ENCODE assay signal across 1 cellular context in the genomic region with DNA sequence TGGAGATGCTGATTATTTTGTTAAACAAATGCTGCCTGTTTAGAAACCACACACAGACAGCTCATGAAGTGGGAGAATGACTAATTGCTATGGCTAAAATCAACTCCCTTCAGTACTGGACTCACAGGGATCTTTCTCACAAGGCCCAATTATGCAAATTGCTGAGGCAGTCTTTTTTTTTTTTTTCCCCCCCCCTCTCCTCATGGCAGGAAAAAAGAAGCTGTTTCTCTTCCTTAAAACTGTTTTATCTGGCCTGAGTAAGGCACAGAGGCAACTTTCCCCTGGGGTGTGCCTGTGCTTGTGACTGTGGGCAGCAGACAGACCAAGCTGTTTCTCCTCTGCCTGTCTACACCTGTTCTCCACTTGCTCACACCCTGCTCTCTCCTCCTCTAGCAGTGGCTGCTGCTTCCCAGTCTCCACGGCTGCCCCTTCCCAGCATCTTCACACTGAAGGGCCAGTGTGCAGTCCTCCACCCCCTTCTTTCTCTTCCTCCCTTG.
TF ChIP-seq lines count a peak whose summit lies in the region.

No MANE protein-coding gene starts in this region.

TF ChIP-seq in K562, 482 proteins besides CTCF, POLR2A, EP300 and RAD21 (continued from another document):
- TF ChIP-seq, protein P1, sequence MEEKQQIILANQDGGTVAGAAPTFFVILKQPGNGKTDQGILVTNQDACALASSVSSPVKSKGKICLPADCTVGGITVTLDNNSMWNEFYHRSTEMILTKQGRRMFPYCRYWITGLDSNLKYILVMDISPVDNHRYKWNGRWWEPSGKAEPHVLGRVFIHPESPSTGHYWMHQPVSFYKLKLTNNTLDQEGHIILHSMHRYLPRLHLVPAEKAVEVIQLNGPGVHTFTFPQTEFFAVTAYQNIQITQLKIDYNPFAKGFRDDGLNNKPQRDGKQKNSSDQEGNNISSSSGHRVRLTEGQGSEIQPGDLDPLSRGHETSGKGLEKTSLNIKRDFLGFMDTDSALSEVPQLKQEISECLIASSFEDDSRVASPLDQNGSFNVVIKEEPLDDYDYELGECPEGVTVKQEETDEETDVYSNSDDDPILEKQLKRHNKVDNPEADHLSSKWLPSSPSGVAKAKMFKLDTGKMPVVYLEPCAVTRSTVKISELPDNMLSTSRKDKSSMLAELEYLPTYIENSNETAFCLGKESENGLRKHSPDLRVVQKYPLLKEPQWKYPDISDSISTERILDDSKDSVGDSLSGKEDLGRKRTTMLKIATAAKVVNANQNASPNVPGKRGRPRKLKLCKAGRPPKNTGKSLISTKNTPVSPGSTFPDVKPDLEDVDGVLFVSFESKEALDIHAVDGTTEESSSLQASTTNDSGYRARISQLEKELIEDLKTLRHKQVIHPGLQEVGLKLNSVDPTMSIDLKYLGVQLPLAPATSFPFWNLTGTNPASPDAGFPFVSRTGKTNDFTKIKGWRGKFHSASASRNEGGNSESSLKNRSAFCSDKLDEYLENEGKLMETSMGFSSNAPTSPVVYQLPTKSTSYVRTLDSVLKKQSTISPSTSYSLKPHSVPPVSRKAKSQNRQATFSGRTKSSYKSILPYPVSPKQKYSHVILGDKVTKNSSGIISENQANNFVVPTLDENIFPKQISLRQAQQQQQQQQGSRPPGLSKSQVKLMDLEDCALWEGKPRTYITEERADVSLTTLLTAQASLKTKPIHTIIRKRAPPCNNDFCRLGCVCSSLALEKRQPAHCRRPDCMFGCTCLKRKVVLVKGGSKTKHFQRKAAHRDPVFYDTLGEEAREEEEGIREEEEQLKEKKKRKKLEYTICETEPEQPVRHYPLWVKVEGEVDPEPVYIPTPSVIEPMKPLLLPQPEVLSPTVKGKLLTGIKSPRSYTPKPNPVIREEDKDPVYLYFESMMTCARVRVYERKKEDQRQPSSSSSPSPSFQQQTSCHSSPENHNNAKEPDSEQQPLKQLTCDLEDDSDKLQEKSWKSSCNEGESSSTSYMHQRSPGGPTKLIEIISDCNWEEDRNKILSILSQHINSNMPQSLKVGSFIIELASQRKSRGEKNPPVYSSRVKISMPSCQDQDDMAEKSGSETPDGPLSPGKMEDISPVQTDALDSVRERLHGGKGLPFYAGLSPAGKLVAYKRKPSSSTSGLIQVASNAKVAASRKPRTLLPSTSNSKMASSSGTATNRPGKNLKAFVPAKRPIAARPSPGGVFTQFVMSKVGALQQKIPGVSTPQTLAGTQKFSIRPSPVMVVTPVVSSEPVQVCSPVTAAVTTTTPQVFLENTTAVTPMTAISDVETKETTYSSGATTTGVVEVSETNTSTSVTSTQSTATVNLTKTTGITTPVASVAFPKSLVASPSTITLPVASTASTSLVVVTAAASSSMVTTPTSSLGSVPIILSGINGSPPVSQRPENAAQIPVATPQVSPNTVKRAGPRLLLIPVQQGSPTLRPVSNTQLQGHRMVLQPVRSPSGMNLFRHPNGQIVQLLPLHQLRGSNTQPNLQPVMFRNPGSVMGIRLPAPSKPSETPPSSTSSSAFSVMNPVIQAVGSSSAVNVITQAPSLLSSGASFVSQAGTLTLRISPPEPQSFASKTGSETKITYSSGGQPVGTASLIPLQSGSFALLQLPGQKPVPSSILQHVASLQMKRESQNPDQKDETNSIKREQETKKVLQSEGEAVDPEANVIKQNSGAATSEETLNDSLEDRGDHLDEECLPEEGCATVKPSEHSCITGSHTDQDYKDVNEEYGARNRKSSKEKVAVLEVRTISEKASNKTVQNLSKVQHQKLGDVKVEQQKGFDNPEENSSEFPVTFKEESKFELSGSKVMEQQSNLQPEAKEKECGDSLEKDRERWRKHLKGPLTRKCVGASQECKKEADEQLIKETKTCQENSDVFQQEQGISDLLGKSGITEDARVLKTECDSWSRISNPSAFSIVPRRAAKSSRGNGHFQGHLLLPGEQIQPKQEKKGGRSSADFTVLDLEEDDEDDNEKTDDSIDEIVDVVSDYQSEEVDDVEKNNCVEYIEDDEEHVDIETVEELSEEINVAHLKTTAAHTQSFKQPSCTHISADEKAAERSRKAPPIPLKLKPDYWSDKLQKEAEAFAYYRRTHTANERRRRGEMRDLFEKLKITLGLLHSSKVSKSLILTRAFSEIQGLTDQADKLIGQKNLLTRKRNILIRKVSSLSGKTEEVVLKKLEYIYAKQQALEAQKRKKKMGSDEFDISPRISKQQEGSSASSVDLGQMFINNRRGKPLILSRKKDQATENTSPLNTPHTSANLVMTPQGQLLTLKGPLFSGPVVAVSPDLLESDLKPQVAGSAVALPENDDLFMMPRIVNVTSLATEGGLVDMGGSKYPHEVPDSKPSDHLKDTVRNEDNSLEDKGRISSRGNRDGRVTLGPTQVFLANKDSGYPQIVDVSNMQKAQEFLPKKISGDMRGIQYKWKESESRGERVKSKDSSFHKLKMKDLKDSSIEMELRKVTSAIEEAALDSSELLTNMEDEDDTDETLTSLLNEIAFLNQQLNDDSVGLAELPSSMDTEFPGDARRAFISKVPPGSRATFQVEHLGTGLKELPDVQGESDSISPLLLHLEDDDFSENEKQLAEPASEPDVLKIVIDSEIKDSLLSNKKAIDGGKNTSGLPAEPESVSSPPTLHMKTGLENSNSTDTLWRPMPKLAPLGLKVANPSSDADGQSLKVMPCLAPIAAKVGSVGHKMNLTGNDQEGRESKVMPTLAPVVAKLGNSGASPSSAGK (IDR thresholded peaks at IDR 0.05) = no peak
- TF ChIP-seq ZNF121 (CRISPR knock-in tag; conservative IDR thresholded peaks at IDR 0.05) (peak; percentile 69), MAZ (CRISPR knock-in tag; conservative IDR thresholded peaks at IDR 0.05 in 1 of 2, IDR thresholded peaks at IDR 0.05 in 1 of 2) (peak in 1 of 2 experiments; percentile 32; a peak in 1 of 4 replicates), SP1 (CRISPR knock-in tag; IDR thresholded peaks at IDR 0.05) (0 out of 2 replicates have a peak, but pooled peaks have one; percentile 23), NFE2 (IDR thresholded peaks at IDR 0.05; ENCODE audit: low read depth) (0 out of 2 replicates have a peak, but pooled peaks have one; percentile 39), ZKSCAN3 (CRISPR knock-in tag; IDR thresholded peaks at IDR 0.05) (no peak), HLTF (IDR thresholded peaks at IDR 0.05) (no peak), SMAD1 (IDR thresholded peaks at IDR 0.05; ENCODE audit: low read depth, low read length, partially characterized antibody) (no peak), FOSL1 (tag; conservative IDR thresholded peaks at IDR 0.05) (peak; percentile 74), MEIS2 (IDR thresholded peaks at IDR 0.05; ENCODE audit: partially characterized antibody) (peak; percentile 89), ZNF41 (CRISPR knock-in tag; conservative IDR thresholded peaks at IDR 0.05) (no peak), GABPB2 (CRISPR knock-in tag; conservative IDR thresholded peaks at IDR 0.05) (no peak), ZNF316 (IDR thresholded peaks at IDR 0.05) (peak; percentile 97), CREB1 (IDR thresholded peaks at IDR 0.05) (no peak), CREB1 (CRISPR knock-in tag; IDR thresholded peaks at IDR 0.05) (0 out of 2 replicates have a peak, but pooled peaks have one; percentile 6), DPF2 (IDR thresholded peaks at IDR 0.05) (peak; percentile 55; the same call in 1 of the 2 replicates), C11orf30 (IDR thresholded peaks at IDR 0.05; ENCODE audit: low read depth) (peak; percentile 95), ZNF384 (IDR thresholded peaks at IDR 0.05; ENCODE audit: low read depth, low read length) (peak; percentile 97), MAFG (tag; conservative IDR thresholded peaks at IDR 0.05) (peak; percentile 91)
- TF ChIP-seq, protein P2, sequence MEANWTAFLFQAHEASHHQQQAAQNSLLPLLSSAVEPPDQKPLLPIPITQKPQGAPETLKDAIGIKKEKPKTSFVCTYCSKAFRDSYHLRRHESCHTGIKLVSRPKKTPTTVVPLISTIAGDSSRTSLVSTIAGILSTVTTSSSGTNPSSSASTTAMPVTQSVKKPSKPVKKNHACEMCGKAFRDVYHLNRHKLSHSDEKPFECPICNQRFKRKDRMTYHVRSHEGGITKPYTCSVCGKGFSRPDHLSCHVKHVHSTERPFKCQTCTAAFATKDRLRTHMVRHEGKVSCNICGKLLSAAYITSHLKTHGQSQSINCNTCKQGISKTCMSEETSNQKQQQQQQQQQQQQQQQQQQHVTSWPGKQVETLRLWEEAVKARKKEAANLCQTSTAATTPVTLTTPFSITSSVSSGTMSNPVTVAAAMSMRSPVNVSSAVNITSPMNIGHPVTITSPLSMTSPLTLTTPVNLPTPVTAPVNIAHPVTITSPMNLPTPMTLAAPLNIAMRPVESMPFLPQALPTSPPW (CRISPR knock-in tag; IDR thresholded peaks at IDR 0.05) = peak; percentile 82
- TF ChIP-seq, protein P3, sequence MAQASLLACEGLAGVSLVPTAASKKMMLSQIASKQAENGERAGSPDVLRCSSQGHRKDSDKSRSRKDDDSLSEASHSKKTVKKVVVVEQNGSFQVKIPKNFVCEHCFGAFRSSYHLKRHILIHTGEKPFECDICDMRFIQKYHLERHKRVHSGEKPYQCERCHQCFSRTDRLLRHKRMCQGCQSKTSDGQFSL (CRISPR knock-in tag; IDR thresholded peaks at IDR 0.05) = peak; percentile 92
- TF ChIP-seq, protein P3 (tag; IDR thresholded peaks at IDR 0.05) = peak in 1 of 2 experiments; percentile 77; a peak in 2 of 4 replicates
- TF ChIP-seq, protein P4, sequence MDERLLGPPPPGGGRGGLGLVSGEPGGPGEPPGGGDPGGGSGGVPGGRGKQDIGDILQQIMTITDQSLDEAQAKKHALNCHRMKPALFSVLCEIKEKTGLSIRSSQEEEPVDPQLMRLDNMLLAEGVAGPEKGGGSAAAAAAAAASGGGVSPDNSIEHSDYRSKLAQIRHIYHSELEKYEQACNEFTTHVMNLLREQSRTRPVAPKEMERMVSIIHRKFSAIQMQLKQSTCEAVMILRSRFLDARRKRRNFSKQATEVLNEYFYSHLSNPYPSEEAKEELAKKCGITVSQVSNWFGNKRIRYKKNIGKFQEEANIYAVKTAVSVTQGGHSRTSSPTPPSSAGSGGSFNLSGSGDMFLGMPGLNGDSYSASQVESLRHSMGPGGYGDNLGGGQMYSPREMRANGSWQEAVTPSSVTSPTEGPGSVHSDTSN (CRISPR knock-in tag; IDR thresholded peaks at IDR 0.05; ENCODE audit: low read depth) = no peak
- TF ChIP-seq, protein P4 (tag; conservative IDR thresholded peaks at IDR 0.05; ENCODE audit: low read depth) = peak; percentile 53; the same call in 1 of the 2 replicates
- TF ChIP-seq, protein P5, sequence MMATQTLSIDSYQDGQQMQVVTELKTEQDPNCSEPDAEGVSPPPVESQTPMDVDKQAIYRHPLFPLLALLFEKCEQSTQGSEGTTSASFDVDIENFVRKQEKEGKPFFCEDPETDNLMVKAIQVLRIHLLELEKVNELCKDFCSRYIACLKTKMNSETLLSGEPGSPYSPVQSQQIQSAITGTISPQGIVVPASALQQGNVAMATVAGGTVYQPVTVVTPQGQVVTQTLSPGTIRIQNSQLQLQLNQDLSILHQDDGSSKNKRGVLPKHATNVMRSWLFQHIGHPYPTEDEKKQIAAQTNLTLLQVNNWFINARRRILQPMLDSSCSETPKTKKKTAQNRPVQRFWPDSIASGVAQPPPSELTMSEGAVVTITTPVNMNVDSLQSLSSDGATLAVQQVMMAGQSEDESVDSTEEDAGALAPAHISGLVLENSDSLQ (IDR thresholded peaks at IDR 0.05) = peak; percentile 57; the same call in 1 of the 2 replicates
